Comparison of ENCODE assay signal across 18 cellular contexts in the genomic region with DNA sequence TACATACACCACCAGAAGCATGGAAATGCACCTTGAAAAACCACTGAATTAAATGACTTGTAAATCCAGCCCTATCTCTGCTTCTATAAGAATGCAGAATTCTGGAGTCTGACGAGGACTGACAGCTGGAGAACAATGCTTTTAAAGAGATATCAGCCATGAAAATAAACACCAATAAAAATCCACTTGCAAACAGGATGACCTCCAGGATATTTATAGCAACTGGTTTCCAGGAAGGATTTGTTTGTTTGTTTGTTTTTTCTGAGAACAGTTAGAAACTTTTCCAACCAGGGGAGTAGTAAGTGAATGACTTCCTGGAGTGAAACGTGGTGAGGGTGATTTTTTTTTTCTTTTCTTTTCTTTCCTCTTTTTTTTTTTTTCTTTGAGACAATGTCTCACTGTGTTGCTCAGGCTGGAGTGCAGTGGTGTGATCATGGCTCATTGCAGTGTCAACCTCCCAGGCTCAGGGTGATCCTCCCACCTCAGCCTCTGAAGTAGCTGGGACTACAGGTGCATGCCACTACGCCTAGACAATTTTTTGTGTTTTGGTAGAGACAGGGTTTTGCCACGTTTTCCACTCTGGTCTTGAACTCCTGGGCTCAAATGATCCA.
"Had no signal": no experiment of that assay in that cellular context is flagged by ENCODE, and none has a peak within 500 bp of the region (broad histone marks: within the 10 kb centered on the region; RNA-seq: fewer than 3 reads in every experiment).

No MANE protein-coding gene starts in this region.

- H3K9me3 ChIP-seq: lower lobe of right lung, pancreas had no signal

- H3K27ac Mint-ChIP-seq: activated T-helper 1 cell treated with anti-CD3 and anti-CD28 coated beads, Interleukin-12 subunit alpha, Interleukin-12 subunit beta, Interleukin-2, Interleukin-4 antibody, amounts not matched to agents 30 ng/mL and 10 ng/mL and 1 ng/mL, durations not matched to agents 14 hours and 24 hours and 36 hours; naive thymus-derived CD4-positive, alpha-beta T cell; stimulated activated naive CD8-positive, alpha-beta T cell treated with anti-CD3 and anti-CD28 coated beads, Interleukin-15, amount 100 ng/mL, for 72 hours; T-helper 2 cell treated with Interferon-gamma antibody and Interleukin-4, amounts not matched to agents 5 μg/mL and 100 μg/mL, for 36 hours; type B pancreatic cell had no signal

- H3K4me3 Mint-ChIP-seq: activated T-helper 1 cell treated with anti-CD3 and anti-CD28 coated beads, Interleukin-12 subunit alpha, Interleukin-12 subunit beta, Interleukin-2, Interleukin-4 antibody, amounts not matched to agents 30 ng/mL and 10 ng/mL and 1 ng/mL, durations not matched to agents 14 hours and 24 hours and 36 hours; central memory CD8-positive, alpha-beta T cell; naive thymus-derived CD4-positive, alpha-beta T cell; stimulated activated naive CD8-positive, alpha-beta T cell treated with anti-CD3 and anti-CD28 coated beads, Interleukin-15, amount 100 ng/mL, for 72 hours; T-helper 2 cell treated with Interferon-gamma antibody and Interleukin-4, amounts not matched to agents 5 μg/mL and 100 μg/mL, for 36 hours; type B pancreatic cell had no signal

- H3K9me3 Mint-ChIP-seq: activated T-helper 1 cell treated with anti-CD3 and anti-CD28 coated beads, Interleukin-12 subunit alpha, Interleukin-12 subunit beta, Interleukin-2, Interleukin-4 antibody, amounts not matched to agents 30 ng/mL and 10 ng/mL and 1 ng/mL, durations not matched to agents 14 hours and 24 hours and 36 hours; central memory CD8-positive, alpha-beta T cell; T-helper 2 cell treated with Interferon-gamma antibody and Interleukin-4, amounts not matched to agents 5 μg/mL and 100 μg/mL, for 36 hours; type B pancreatic cell had no signal

- H3K36me3 Mint-ChIP-seq: naive thymus-derived CD4-positive, alpha-beta T cell; type B pancreatic cell had no signal

- H3K36me3 ChIP-seq: brain microvascular endothelial cell, lower lobe of right lung, pancreas had no signal

- H3K4me1 ChIP-seq: lower lobe of right lung, pancreas had no signal

- H3K4me3 ChIP-seq: coronary artery, lower lobe of right lung, pancreas, skin epidermis had no signal

- ATAC-seq: lower lobe of right lung; naive thymus-derived CD4-positive, alpha-beta T cell; pancreas; stimulated activated naive CD8-positive, alpha-beta T cell treated with anti-CD3 and anti-CD28 coated beads, Interleukin-15, amount 100 ng/mL, for 72 hours had no signal

- H3K27ac ChIP-seq: brain microvascular endothelial cell, coronary artery, lower lobe of right lung, pancreas, skin epidermis had no signal

- H3K4me1 Mint-ChIP-seq: central memory CD8-positive, alpha-beta T cell; stimulated activated naive CD8-positive, alpha-beta T cell treated with anti-CD3 and anti-CD28 coated beads, Interleukin-15, amount 100 ng/mL, for 72 hours had no signal

- H3K27me3 ChIP-seq: brain microvascular endothelial cell, pancreas had no signal

- DNase-seq: activated CD4-positive, alpha-beta T cell treated with anti-CD3 and anti-CD28 coated beads, Interleukin-2, amount 50 U/mL, for 1 hour; activated CD8-positive, alpha-beta memory T cell treated with anti-CD3 and anti-CD28 coated beads for 24 hours; activated naive CD4-positive, alpha-beta T cell treated with Interleukin-2 at 50 U/mL for 16 hours; anterior cingulate cortex; brain microvascular endothelial cell; effector CD8-positive, alpha-beta T cell; foreskin fibroblast; head of caudate nucleus; lower lobe of right lung; naive thymus-derived CD4-positive, alpha-beta T cell; pancreas; stimulated activated naive CD8-positive, alpha-beta T cell treated with anti-CD3 and anti-CD28 coated beads, Interleukin-15, amount 100 ng/mL, for 72 hours had no signal
